In genomic region chrX:133440081-133440796, GRCh38 we compare ENCODE assay signal across 16 cellular contexts. TPM values are rescaled to one million over a fixed set of nuclear protein-coding genes. Genes with fewer than 3 reads are reported as not detected.
"Had no signal": no experiment of that assay in that cellular context is flagged by ENCODE, and none has a peak within 500 bp of the region (broad histone marks: within the 10 kb centered on the region; RNA-seq: fewer than 3 reads in every experiment).

No MANE protein-coding gene starts in this region.

- H3K4me3 ChIP-seq: ascending aorta, breast epithelium, left ventricle myocardium inferior, right atrium auricular region, thyroid gland had no signal

- H3K36me3 ChIP-seq: ascending aorta, breast epithelium, left ventricle myocardium inferior, right atrium auricular region, thyroid gland, WERI-Rb-1 had no signal

- H3K4me1 ChIP-seq: ascending aorta, breast epithelium, left ventricle myocardium inferior, right atrium auricular region, thyroid gland had no signal

- H3K27ac ChIP-seq: ascending aorta, breast epithelium, left ventricle myocardium inferior, right atrium auricular region, thyroid gland, WERI-Rb-1 had no signal

- H3K9me3 ChIP-seq: ascending aorta, breast epithelium, left ventricle myocardium inferior, right atrium auricular region, thyroid gland had no signal

- DNase-seq: activated CD4-positive, alpha-beta T cell treated with anti-CD3 and anti-CD28 coated beads, Interleukin-2, amount 50 U/mL, for 4 hours; activated gamma-delta T cell; activated T-cell treated with anti-CD3 and anti-CD28 coated beads, Interleukin-2, amount 50 U/mL, for 72 hours; cerebellar nuclear complex; effector memory CD4-positive, alpha-beta T cell; left ventricle myocardium inferior; mammary epithelial cell; stimulated activated CD4-positive, alpha-beta T cell treated with anti-CD3 and anti-CD28 coated beads, Interleukin-2, amount 100 ng/mL, for 24 hours; stimulated activated naive CD4-positive, alpha-beta T cell treated with Interleukin-2 at 50 U/mL for 16 hours; thyroid gland; WERI-Rb-1 had no signal

- H3K27me3 ChIP-seq: ascending aorta, right atrium auricular region, thyroid gland had no signal

RNA-seq across cellular contexts. Expression of gene GPC4, which starts 24.9 kb away (rescaled TPM):
- total RNA-seq: activated CD8-positive, alpha-beta memory T cell treated with anti-CD3 and anti-CD28 coated beads for 36 hours; activated T-cell treated with anti-CD3 and anti-CD28 coated beads, Interleukin-2, amount 50 U/mL, for 72 hours; T-helper 2 cell treated with Interferon-gamma antibody and Interleukin-4, amounts not matched to agents 100 ng/mL and 5 ng/mL, for 36 hours had no signal
